ENCODE assay signal across 9 cellular contexts in the genomic region with DNA sequence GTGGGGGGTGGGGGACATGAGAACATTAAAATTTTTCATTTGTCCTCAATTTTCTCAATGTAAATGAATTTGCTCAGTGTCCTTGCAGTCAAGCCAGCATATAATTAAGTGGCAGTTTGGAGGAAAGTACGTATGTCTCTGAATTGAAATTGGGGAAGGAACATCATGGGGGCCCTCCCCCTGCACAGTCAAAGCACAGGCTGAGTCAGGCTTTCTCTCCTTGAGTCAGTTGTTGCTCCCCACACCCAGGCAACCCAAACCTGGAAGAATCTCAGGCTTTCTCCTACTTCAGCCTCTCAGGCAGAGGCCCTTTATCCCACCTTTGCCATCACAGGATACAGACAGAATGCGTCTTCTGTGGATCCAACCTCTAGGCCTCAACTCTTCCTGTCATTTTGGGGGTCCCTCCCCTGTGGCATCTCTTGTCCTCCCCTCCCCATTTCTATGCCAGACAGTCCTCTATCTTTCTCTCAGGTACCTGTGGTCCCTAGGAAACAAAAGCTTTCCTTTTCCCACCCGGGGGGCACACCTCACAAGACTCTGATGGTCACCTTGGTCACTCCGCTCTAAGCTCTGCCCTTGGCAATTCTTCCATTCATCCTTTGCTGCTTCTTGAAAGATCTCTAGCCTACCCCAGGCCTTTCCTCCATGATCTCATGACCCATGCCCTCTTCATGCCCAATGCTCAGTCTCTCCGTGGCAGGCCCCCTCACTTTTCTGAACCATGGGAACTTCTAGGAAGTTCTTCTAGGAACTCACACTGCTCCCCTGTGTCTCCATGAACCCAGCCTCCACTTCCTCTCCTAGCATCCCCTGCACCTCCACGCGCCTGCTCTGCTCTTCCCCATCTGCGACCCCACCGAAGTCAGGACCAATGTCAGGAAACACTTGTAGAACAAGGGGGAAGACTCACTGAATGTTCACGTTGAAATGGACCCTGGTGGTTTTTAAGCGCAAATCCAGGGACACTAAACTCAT. TPM values are rescaled to one million over a fixed set of nuclear protein-coding genes. Genes with fewer than 3 reads are reported as not detected.
DNase-seq lines count a peak whose midpoint lies in the region; ATAC-seq and TF ChIP-seq lines count a peak whose summit lies in the region.
"Had no signal": no experiment of that assay in that cellular context is flagged by ENCODE, and none has a peak within 500 bp of the region (broad histone marks: within the 10 kb centered on the region; RNA-seq: fewer than 3 reads in every experiment).

No MANE protein-coding gene starts in this region.

- TF ChIP-seq POLR2A in vagina (IDR thresholded peaks at IDR 0.05) = no peak

- no peaks in the 10 kb centered on the region for H3K9me2 ChIP-seq in Karpas-422 (replicated peaks; ENCODE audit: insufficient read depth, low read length)

- no peak overlapping the region for H3K4me2 ChIP-seq in Karpas-422 (ENCODE audit: low read depth, low read length, poor library complexity, severe bottlenecking)

- ATAC-seq in HG02798 (IDR thresholded peaks at IDR 0.05; ENCODE audit: poor library complexity, unreplicated experiment) = peak; percentile 69

- no peaks in the 10 kb centered on the region for H4K20me1 ChIP-seq in Karpas-422 (ENCODE audit: insufficient read depth, low read depth, low read length)

- intact Hi-C loops in vagina (cut with DNase I) = no loop called here

- no peak for TF ChIP-seq CTCF in vagina (IDR thresholded peaks at IDR 0.05)

- peaks cover 88% of the 10 kb centered on the region for H3K4me1 ChIP-seq in vagina
- H3K4me1 ChIP-seq in Karpas-422 (ENCODE audit: low read length) = no peaks in the 10 kb centered on the region

- H2AFZ ChIP-seq in Karpas-422 (ENCODE audit: low read length) = no peak overlapping the region

- H3K36me3 ChIP-seq in vagina (no peaks in the 10 kb centered on the region), Karpas-422 (ENCODE audit: insufficient read depth, low read length) (no peaks in the 10 kb centered on the region)

- no peaks in the 10 kb centered on the region for H3K79me2 ChIP-seq in Karpas-422 (ENCODE audit: low read length)

- H3K9me3 ChIP-seq in vagina (no peaks in the 10 kb centered on the region), Karpas-422 (ENCODE audit: low read length) (no peaks in the 10 kb centered on the region)

- H3K9ac ChIP-seq in Karpas-422 (ENCODE audit: low read length) = no peak overlapping the region

- H3K27me3 ChIP-seq in vagina = no peaks in the 10 kb centered on the region
- H3K27me3 ChIP-seq in Karpas-422 (ENCODE audit: low read length) = no peaks in the 10 kb centered on the region

- DNase-seq in SIG-M5 treated with dmso at 0.1 percent for 504 hours (lab: John Stamatoyannopoulos, UW; ENCODE audit: unreplicated experiment) = peak; percentile 23
- no peak for DNase-seq in SIG-M5 (lab: John Stamatoyannopoulos, UW)
- peak; percentile 70 for DNase-seq in SKM-1 treated with dmso at 0.1 percent for 144 hours (lab: John Stamatoyannopoulos, UW; ENCODE audit: unreplicated experiment)
- peak; percentile 19 to 23 for DNase-seq in stimulated activated CD4-positive, alpha-beta T cell treated with anti-CD3 and anti-CD28 coated beads, Interleukin-2, amount 100 ng/mL, for 48 hours
- DNase-seq in vagina (ENCODE audit: extremely low spot score in 2 of 2) = no peak
- no peak for DNase-seq in cerebellar cortex (ENCODE audit: low spot score)
- DNase-seq in Karpas-422 = no peak

- no peak overlapping the region for H3K4me3 ChIP-seq in vagina
- H3K4me3 ChIP-seq in Karpas-422 (ENCODE audit: low read length) = no peak overlapping the region

- no peak overlapping the region for H3K27ac ChIP-seq in vagina
- no peak overlapping the region for H3K27ac ChIP-seq in Karpas-422 (ENCODE audit: low read length)
- H3K27ac ChIP-seq: 22Rv1 had no signal

RNA-seq across cellular contexts. Expression of a gene that starts 40.4 kb away (rescaled TPM):
- total RNA-seq in vagina = 28.7 TPM
- not detected in 2 replicates for total RNA-seq in Karpas-422 (2014; rRNA removed; shearing (Covaris generic); ENCODE audit: low replicate concordance)

Comparison
In these comparisons a context has a peak if more than half of its experiments do, and no peak if none do; other contexts are left out.
1. DNase-seq: peak in SIG-M5 treated with dmso at 0.1 percent for 504 hours (single experiment), SKM-1 treated with dmso at 0.1 percent for 144 hours (single experiment) and stimulated activated CD4-positive, alpha-beta T cell treated with anti-CD3 and anti-CD28 coated beads, Interleukin-2, amount 100 ng/mL, for 48 hours (2 of 2); none in SIG-M5 (single experiment), vagina (0 of 2), cerebellar cortex (single experiment) and Karpas-422 (single experiment).
2. RNA of a gene that starts 40.4 kb away (total RNA-seq): 28.7 TPM in vagina (single experiment); not detected in Karpas-422; every median in the first group is over 10 times any median in the second.